Comparison of ENCODE assay signal across 1 cellular context in the genomic region with DNA sequence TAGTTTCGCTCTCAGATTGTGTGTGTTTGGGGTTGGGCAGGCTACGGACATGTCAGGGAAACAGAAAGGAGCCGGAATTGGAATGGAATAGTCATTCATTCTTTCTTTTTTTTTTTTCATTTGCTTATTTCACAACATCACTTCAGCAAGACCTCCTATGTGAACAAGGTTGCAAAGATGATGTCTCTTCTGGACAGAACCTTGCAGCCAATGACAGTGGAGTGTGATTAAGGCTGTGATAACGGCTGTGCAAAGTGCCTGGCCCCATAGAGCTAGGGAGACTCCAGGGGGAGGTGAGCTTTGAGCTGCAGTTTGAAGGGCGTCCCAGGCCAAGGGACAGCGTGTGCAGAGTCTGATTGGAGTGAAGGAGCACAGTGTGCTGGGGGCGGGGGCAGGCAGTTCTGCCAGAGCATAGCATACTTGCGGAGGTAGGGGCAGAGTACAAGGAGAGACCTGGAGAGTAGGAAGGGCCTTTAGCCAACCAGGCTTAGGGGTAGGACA.
TF ChIP-seq lines count a peak whose summit lies in the region.

No MANE protein-coding gene starts in this region.

TF ChIP-seq in K562, 482 proteins besides CTCF, POLR2A, EP300 and RAD21:
- TF ChIP-seq MEF2A (IDR thresholded peaks at IDR 0.05; ENCODE audit: control insufficient read depth, low read depth, low read length) = no peak
- TF ChIP-seq MYC (IDR thresholded peaks at IDR 0.05; ENCODE audit: low read depth, low read length) = 0 out of 2 replicates have a peak, but pooled peaks have one; percentile 20
- TF ChIP-seq MYC (CRISPR knock-in tag; IDR thresholded peaks at IDR 0.05; ENCODE audit: borderline replicate concordance, low read depth) = no peak
- peak; percentile 59; the same call in 1 of the 2 replicates for TF ChIP-seq CTBP1 (IDR thresholded peaks at IDR 0.05; ENCODE audit: borderline replicate concordance)
- TF ChIP-seq SMARCA4 (IDR thresholded peaks at IDR 0.05) = peak; percentile 31; the same call in 1 of the 2 replicates
- no peak for TF ChIP-seq POLR2G (IDR thresholded peaks at IDR 0.05; ENCODE audit: low read depth, low read length)
- no peak for TF ChIP-seq PHB2 (IDR thresholded peaks at IDR 0.05; ENCODE audit: low read depth)
- 0 out of 2 replicates have a peak, but pooled peaks have one; percentile 13 for TF ChIP-seq SMARCA5 (IDR thresholded peaks at IDR 0.05)
- no peak for TF ChIP-seq CHD7 (IDR thresholded peaks at IDR 0.05; ENCODE audit: low read depth, low read length)
- 0 out of 2 replicates have a peak, but pooled peaks have one; percentile 16 for TF ChIP-seq GATAD2A (IDR thresholded peaks at IDR 0.05)
- TF ChIP-seq, protein P1, sequence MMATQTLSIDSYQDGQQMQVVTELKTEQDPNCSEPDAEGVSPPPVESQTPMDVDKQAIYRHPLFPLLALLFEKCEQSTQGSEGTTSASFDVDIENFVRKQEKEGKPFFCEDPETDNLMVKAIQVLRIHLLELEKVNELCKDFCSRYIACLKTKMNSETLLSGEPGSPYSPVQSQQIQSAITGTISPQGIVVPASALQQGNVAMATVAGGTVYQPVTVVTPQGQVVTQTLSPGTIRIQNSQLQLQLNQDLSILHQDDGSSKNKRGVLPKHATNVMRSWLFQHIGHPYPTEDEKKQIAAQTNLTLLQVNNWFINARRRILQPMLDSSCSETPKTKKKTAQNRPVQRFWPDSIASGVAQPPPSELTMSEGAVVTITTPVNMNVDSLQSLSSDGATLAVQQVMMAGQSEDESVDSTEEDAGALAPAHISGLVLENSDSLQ (IDR thresholded peaks at IDR 0.05) = peak; percentile 45; the same call in 1 of the 2 replicates
- no peak for TF ChIP-seq ZBTB7A (IDR thresholded peaks at IDR 0.05; ENCODE audit: borderline replicate concordance, control insufficient read depth, low read depth, low read length)
- TF ChIP-seq, protein P2, sequence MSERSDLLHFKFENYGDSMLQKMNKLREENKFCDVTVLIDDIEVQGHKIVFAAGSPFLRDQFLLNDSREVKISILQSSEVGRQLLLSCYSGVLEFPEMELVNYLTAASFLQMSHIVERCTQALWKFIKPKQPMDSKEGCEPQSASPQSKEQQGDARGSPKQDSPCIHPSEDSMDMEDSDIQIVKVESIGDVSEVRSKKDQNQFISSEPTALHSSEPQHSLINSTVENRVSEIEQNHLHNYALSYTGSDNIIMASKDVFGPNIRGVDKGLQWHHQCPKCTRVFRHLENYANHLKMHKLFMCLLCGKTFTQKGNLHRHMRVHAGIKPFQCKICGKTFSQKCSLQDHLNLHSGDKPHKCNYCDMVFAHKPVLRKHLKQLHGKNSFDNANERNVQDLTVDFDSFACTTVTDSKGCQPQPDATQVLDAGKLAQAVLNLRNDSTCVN (CRISPR knock-in tag; IDR thresholded peaks at IDR 0.05) = no peak
- 0 out of 2 replicates have a peak, but pooled peaks have one; percentile 48 for TF ChIP-seq DPF2 (IDR thresholded peaks at IDR 0.05)
- no peak for TF ChIP-seq ZNF165 (CRISPR knock-in tag; IDR thresholded peaks at IDR 0.05; ENCODE audit: borderline replicate concordance)
- peak; percentile 36; the same call in 1 of the 2 replicates for TF ChIP-seq GATA2 (CRISPR knock-in tag; IDR thresholded peaks at IDR 0.05)
- peak; percentile 23; the same call in 1 of the 2 replicates for TF ChIP-seq RB1 (IDR thresholded peaks at IDR 0.05; ENCODE audit: low read depth)
- TF ChIP-seq, protein P3, sequence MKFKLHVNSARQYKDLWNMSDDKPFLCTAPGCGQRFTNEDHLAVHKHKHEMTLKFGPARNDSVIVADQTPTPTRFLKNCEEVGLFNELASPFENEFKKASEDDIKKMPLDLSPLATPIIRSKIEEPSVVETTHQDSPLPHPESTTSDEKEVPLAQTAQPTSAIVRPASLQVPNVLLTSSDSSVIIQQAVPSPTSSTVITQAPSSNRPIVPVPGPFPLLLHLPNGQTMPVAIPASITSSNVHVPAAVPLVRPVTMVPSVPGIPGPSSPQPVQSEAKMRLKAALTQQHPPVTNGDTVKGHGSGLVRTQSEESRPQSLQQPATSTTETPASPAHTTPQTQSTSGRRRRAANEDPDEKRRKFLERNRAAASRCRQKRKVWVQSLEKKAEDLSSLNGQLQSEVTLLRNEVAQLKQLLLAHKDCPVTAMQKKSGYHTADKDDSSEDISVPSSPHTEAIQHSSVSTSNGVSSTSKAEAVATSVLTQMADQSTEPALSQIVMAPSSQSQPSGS (CRISPR knock-in tag; IDR thresholded peaks at IDR 0.05) = no peak
- TF ChIP-seq IFI16 (CRISPR knock-in tag; IDR thresholded peaks at IDR 0.05) = no peak
- peak; percentile 85 for TF ChIP-seq CEBPB (tag; IDR thresholded peaks at IDR 0.05)
- no peak for TF ChIP-seq HNRNPLL (IDR thresholded peaks at IDR 0.05; ENCODE audit: low read depth, low read length, poor library complexity, severe bottlenecking)
- TF ChIP-seq CBFA2T3 (IDR thresholded peaks at IDR 0.05) = peak; percentile 42
- peak; percentile 59 for TF ChIP-seq NFYB (IDR thresholded peaks at IDR 0.05; ENCODE audit: extremely low read depth, insufficient read length)
- TF ChIP-seq RCOR1 (IDR thresholded peaks at IDR 0.05; ENCODE audit: borderline replicate concordance in 1 of 2, low read depth in 2 of 2, low read length in 2 of 2) = peak in 1 of 2 experiments; percentile 59; a peak in 1 of 4 replicates
- no peak for TF ChIP-seq SREBF1 (IDR thresholded peaks at IDR 0.05; ENCODE audit: borderline replicate concordance, low read depth, low read length)
- TF ChIP-seq JUN (IDR thresholded peaks at IDR 0.05; ENCODE audit: borderline replicate concordance, low read depth, low read length) = no peak
- TF ChIP-seq JUN (CRISPR knock-in tag; IDR thresholded peaks at IDR 0.05; ENCODE audit: borderline replicate concordance) = no peak
- no peak for TF ChIP-seq KDM2B (CRISPR knock-in tag; IDR thresholded peaks at IDR 0.05)
- TF ChIP-seq ARID1B (IDR thresholded peaks at IDR 0.05) = peak; percentile 27; the same call in 1 of the 2 replicates
- TF ChIP-seq GABPA (tag; conservative IDR thresholded peaks at IDR 0.05; ENCODE audit: low read depth) = no peak
